8 cellular contexts compared by ENCODE assay signal in the genomic region with DNA sequence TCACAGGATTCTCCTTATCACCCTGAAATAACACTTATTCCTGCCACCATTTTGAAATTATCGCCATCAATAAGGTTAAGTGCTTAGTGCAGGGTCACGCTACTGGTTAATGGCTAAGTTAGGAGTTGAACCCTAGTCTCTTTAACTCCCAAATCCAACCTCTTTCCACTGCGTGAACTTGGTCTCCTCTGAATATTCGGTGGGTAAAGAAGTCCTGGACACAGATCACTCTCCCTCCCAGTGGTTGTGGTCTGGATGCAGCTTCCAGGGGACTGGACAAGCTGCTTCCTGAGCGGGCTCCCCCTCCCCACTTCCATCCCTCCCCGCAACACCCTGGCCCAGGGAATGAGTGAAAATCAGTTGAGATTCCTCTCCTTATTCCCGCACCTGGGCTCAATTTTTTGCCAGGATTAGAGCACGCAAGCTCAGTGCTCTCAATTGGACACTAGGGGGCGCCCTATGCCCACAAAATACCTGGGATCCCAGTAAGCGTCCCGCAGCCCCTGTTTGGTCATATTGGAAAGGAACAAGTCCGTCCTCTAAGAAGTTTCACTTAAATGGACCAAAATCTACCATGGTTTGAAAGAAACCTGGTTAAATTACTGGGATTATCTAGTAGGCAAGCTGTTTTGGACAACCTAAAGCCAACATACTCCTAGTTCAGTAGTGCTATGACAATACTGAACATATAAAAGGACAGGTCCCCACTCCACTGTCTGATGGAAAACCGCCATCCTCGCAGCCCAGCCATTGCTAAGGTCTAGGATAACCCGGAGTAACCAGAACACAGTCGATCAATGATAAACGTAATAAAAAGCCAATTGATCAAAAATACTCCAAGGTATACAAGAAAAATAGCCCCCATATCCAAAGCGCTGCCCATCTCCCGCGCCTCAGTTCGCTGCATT. TPM values are rescaled to one million over a fixed set of nuclear protein-coding genes. Genes with fewer than 3 reads are reported as not detected.
DNase-seq lines count a peak whose midpoint lies in the region; ATAC-seq, FAIRE-seq and TF ChIP-seq lines count a peak whose summit lies in the region.

No MANE protein-coding gene starts in this region.

- H3K4me3 Mint-ChIP-seq in brain = peak overlapping the region; percentile 15 to 61 (median 58)

- TF ChIP-seq CTCF in HCT116 (IDR thresholded peaks at IDR 0.05 in 2 of 3, conservative IDR thresholded peaks at IDR 0.05 in 1 of 3; ENCODE audit: borderline replicate concordance in 1 of 3, insufficient read depth in 1 of 3, low read depth in 2 of 3, low read length in 2 of 3) (peak; percentile 84 to 97 (median 88)), brain (conservative IDR thresholded peaks at IDR 0.05) (peak; percentile 91 to 96)

- no peaks in the 10 kb centered on the region for H3K9me2 ChIP-seq in HCT116 (ENCODE audit: insufficient read depth)

- no peaks in the 10 kb centered on the region for H3K27me3 Mint-ChIP-seq in brain

- no peaks in the 10 kb centered on the region for H3K79me2 ChIP-seq in HCT116 (ENCODE audit: insufficient read depth, low read length)

- H3K4me3 ChIP-seq in HCT116 (replicated peaks in 1 of 2; ENCODE audit: low read depth in 1 of 2, low read length in 2 of 2) = no peak overlapping the region
- H3K4me3 ChIP-seq in iPS-18a (ENCODE audit: low read length) = peak overlapping the region; percentile 25

- H3K36me3 Mint-ChIP-seq in brain = no peaks in the 10 kb centered on the region

- RAD21 ChIA-PET in HCT116 (lab: Charles Lee; ENCODE audit: low non-redundant PET in 1 of 2, low total read pairs in 2 of 2, uncharacterized antibody in 2 of 2, unreplicated experiment in 2 of 2) = interaction anchor here (0.8 to 1.2 kb wide), 5 partner anchors 21 to 166 kb away, joined by 3 to 6 read pairs (median 3); no protein-coding TSS in a partner anchor

- H4K20me1 ChIP-seq in HCT116 (ENCODE audit: insufficient read depth) = no peaks in the 10 kb centered on the region

- POLR2A ChIA-PET in HCT116 (lab: Charles Lee) = interaction anchor here (1.0 kb wide), 1 partner anchor 112 kb away, joined by 4 read pairs; no protein-coding TSS in a partner anchor

- H2AFZ ChIP-seq in HCT116 (ENCODE audit: low read depth, low read length, poor library complexity, severe bottlenecking) = peak overlapping the region; percentile 79

- peak; percentile 99 for ATAC-seq in HCT116
- ATAC-seq in HG03196 (IDR thresholded peaks at IDR 0.05; ENCODE audit: unreplicated experiment) = no peak

- H3K27ac Mint-ChIP-seq in brain = peak overlapping the region; percentile 37 to 91 (median 84)

- peaks cover 0 to 8% of the 10 kb centered on the region in 2 experiments; a peak in 1 of 4 replicates for H3K4me1 ChIP-seq in HCT116 (ENCODE audit: control insufficient read depth in 1 of 2, insufficient read depth in 2 of 2, low read length in 2 of 2)
- peaks cover 11% of the 10 kb centered on the region for H3K4me1 ChIP-seq in iPS-18a (ENCODE audit: control insufficient read depth, low read depth, low read length)

- peaks cover 25% of the 10 kb centered on the region for H3K4me1 Mint-ChIP-seq in brain

- peak; percentile 34 for FAIRE-seq in TTC549 (lab: Jason Lieb, UNC)

- no peak for TF ChIP-seq POLR2A in HCT116 (IDR thresholded peaks at IDR 0.05; ENCODE audit: borderline replicate concordance, extremely low read depth, insufficient read depth, insufficient read length)

- BruUV-seq in HCT116 (replicated peaks; lab: Mats Ljungman, UMichigan) = no TSS peak

- peak overlapping the region; percentile 58 for H3K4me2 ChIP-seq in HCT116 (ENCODE audit: low read length)

- DNase-seq in DMS79 (lab: John Stamatoyannopoulos, UW) = peak; percentile 47
- peak; percentile 67 for DNase-seq in HCT116 (ENCODE audit: low read depth, low spot score)
- DNase-seq in NCI-H1436 treated with DMSO at 0.1 percent for 48 hours (lab: John Stamatoyannopoulos, UW) = peak; percentile 32
- peak; percentile 31 for DNase-seq in smooth muscle cell of the brain vasculature (ENCODE audit: low read depth, low spot score)

- intact Hi-C loops in HCT116 (cut with micrococcal nuclease) = loop anchor here (1.0 to 10.0 kb wide), 6 partner anchors 23 to 818 kb away; no protein-coding TSS in a partner anchor

- no peak overlapping the region for H3K27ac ChIP-seq in HCT116 (ENCODE audit: low read depth, low read length)
- H3K27ac ChIP-seq in iPS-18a (ENCODE audit: low read length) = no peak overlapping the region

- H3K36me3 ChIP-seq in HCT116 (ENCODE audit: control insufficient read depth in 1 of 2, insufficient read depth in 2 of 2, low read length in 2 of 2) (no peaks in the 10 kb centered on the region), iPS-18a (ENCODE audit: control insufficient read depth, low read depth, low read length) (no peaks in the 10 kb centered on the region)

- peaks cover 0 to 3% (median 0%) of the 10 kb centered on the region in 5 experiments for H3K9me3 Mint-ChIP-seq in brain

- H3K9me3 ChIP-seq in HCT116 (ENCODE audit: control insufficient read depth in 1 of 2, insufficient read depth in 1 of 2, low read depth in 1 of 2, low read length in 2 of 2) = no peaks in the 10 kb centered on the region
- no peaks in the 10 kb centered on the region for H3K9me3 ChIP-seq in iPS-18a (ENCODE audit: control insufficient read depth, low read depth, low read length)

- H3K27me3 ChIP-seq in HCT116 (ENCODE audit: insufficient read depth, low read length) (peaks cover 5% of the 10 kb centered on the region; the same call in 1 of the 2 replicates), iPS-18a (ENCODE audit: control insufficient read depth, insufficient read depth, low read length) (peaks cover 8% of the 10 kb centered on the region)

- no peak overlapping the region for H3K9ac ChIP-seq in HCT116 (ENCODE audit: low read length)
- H3K9ac ChIP-seq in iPS-18a (ENCODE audit: low read length) = no peak overlapping the region

- CTCF ChIA-PET in HCT116 (lab: Charles Lee) = interaction anchor here (0.6 to 3.7 kb wide), 12 partner anchors 10 to 1193 kb away, joined by 3 to 31 read pairs (median 8); no protein-coding TSS in a partner anchor

- peak; percentile 92 for TF ChIP-seq RAD21 in HCT116 (IDR thresholded peaks at IDR 0.05; ENCODE audit: low read depth)

TF ChIP-seq in HCT116, 20 proteins besides CTCF, POLR2A, EP300 and RAD21:
- TF ChIP-seq, protein P1, sequence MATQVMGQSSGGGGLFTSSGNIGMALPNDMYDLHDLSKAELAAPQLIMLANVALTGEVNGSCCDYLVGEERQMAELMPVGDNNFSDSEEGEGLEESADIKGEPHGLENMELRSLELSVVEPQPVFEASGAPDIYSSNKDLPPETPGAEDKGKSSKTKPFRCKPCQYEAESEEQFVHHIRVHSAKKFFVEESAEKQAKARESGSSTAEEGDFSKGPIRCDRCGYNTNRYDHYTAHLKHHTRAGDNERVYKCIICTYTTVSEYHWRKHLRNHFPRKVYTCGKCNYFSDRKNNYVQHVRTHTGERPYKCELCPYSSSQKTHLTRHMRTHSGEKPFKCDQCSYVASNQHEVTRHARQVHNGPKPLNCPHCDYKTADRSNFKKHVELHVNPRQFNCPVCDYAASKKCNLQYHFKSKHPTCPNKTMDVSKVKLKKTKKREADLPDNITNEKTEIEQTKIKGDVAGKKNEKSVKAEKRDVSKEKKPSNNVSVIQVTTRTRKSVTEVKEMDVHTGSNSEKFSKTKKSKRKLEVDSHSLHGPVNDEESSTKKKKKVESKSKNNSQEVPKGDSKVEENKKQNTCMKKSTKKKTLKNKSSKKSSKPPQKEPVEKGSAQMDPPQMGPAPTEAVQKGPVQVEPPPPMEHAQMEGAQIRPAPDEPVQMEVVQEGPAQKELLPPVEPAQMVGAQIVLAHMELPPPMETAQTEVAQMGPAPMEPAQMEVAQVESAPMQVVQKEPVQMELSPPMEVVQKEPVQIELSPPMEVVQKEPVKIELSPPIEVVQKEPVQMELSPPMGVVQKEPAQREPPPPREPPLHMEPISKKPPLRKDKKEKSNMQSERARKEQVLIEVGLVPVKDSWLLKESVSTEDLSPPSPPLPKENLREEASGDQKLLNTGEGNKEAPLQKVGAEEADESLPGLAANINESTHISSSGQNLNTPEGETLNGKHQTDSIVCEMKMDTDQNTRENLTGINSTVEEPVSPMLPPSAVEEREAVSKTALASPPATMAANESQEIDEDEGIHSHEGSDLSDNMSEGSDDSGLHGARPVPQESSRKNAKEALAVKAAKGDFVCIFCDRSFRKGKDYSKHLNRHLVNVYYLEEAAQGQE (IDR thresholded peaks at IDR 0.05; ENCODE audit: low read depth) = no peak
- no peak for TF ChIP-seq FOSL1 (IDR thresholded peaks at IDR 0.05; ENCODE audit: low read depth)
- TF ChIP-seq EZH2phosphoT487 (IDR thresholded peaks at IDR 0.05; ENCODE audit: borderline replicate concordance) = no peak

RNA-seq across cellular contexts. Expression of gene DHRS9, which starts 40.4 kb away (rescaled TPM):
- 0.15 TPM for total RNA-seq in HCT116 (2021; ENCODE audit: unreplicated experiment)
- 0.04 TPM in 1 of 2 replicates, not detected in the other for polyA plus RNA-seq in HCT116 (2012)
- 0.44 TPM for polyA plus RNA-seq in brain (ENCODE audit: insufficient read depth, low read depth, low replicate concordance)
